In genomic region chr3:182241777-182242556, GRCh38 we compare ENCODE assay signal across 11 cellular contexts.
DNase-seq lines count a peak whose midpoint lies in the region; ATAC-seq and TF ChIP-seq lines count a peak whose summit lies in the region.
"Had no signal": no experiment of that assay in that cellular context is flagged by ENCODE, and none has a peak within 500 bp of the region (broad histone marks: within the 10 kb centered on the region; RNA-seq: fewer than 3 reads in every experiment).

No MANE protein-coding gene starts in this region.

- H3K4me3 ChIP-seq in HEK293 (ENCODE audit: low read depth, low read length), result no peak overlapping the region
- H3K4me3 ChIP-seq in retinal pigment epithelial cell (ENCODE audit: low read length), result peak overlapping the region; percentile 0

- TF ChIP-seq CTCF in HEK293 (tag by site-specific recombination; IDR thresholded peaks at IDR 0.05) (no peak), retinal pigment epithelial cell (conservative IDR thresholded peaks at IDR 0.05; ENCODE audit: low read depth, low read length) (peak; percentile 1)

- H3K27ac Mint-ChIP-seq in activated naive CD8-positive, alpha-beta T cell treated with anti-CD3 and anti-CD28 coated beads, Interleukin-2, amount 50 U/mL, for 24 hours, result no peak overlapping the region
- no peak overlapping the region for H3K27ac Mint-ChIP-seq in activated naive CD4-positive, alpha-beta T cell treated with anti-CD3 and anti-CD28 coated beads, Interleukin-2, amount 50 U/mL, for 72 hours
- H3K27ac Mint-ChIP-seq: activated B cell treated with CpG ODN at 0.5 μM for 24 hours; CD8-positive, alpha-beta T cell had no signal

- no peak for ATAC-seq in HG03135 (IDR thresholded peaks at IDR 0.05; ENCODE audit: unreplicated experiment)
- ATAC-seq in GM19351 (IDR thresholded peaks at IDR 0.05; ENCODE audit: unreplicated experiment), result no peak
- no peak for ATAC-seq in activated naive CD8-positive, alpha-beta T cell treated with anti-CD3 and anti-CD28 coated beads, Interleukin-2, amount 50 U/mL, for 24 hours
- ATAC-seq in activated naive CD4-positive, alpha-beta T cell treated with anti-CD3 and anti-CD28 coated beads, Interleukin-2, amount 50 U/mL, for 72 hours, result no peak
- ATAC-seq: CD8-positive, alpha-beta T cell; HCT116 had no signal

- H3K36me3 ChIP-seq in HEK293 (ENCODE audit: control insufficient read depth in 2 of 2, insufficient read depth in 1 of 2, low read length in 2 of 2), result no peaks in the 10 kb centered on the region

- H3K4me3 Mint-ChIP-seq in activated naive CD8-positive, alpha-beta T cell treated with anti-CD3 and anti-CD28 coated beads, Interleukin-2, amount 50 U/mL, for 24 hours, result no peak overlapping the region
- H3K4me3 Mint-ChIP-seq: activated B cell treated with CpG ODN at 0.5 μM for 24 hours; CD8-positive, alpha-beta T cell had no signal

- no peaks in the 10 kb centered on the region for H3K4me1 Mint-ChIP-seq in activated naive CD8-positive, alpha-beta T cell treated with anti-CD3 and anti-CD28 coated beads, Interleukin-2, amount 50 U/mL, for 24 hours
- H3K4me1 Mint-ChIP-seq: activated B cell treated with CpG ODN at 0.5 μM for 24 hours had no signal

- no peaks in the 10 kb centered on the region for H3K4me1 ChIP-seq in HEK293 (ENCODE audit: control insufficient read depth, insufficient read depth, low read length)

- H3K9me3 ChIP-seq in HEK293 (ENCODE audit: control insufficient read depth, insufficient read depth, low read depth, low read length), result no peaks in the 10 kb centered on the region

- H3K27me3 Mint-ChIP-seq in activated naive CD8-positive, alpha-beta T cell treated with anti-CD3 and anti-CD28 coated beads, Interleukin-2, amount 50 U/mL, for 24 hours, result no peaks in the 10 kb centered on the region
- H3K27me3 Mint-ChIP-seq: activated B cell treated with CpG ODN at 0.5 μM for 24 hours had no signal

- CTCF ChIA-PET in HEK293 (lab: Yijun Ruan, JAX), result interaction anchor here (0.7 to 1.0 kb wide), 2 partner anchors 207 to 443 kb away, joined by 3 read pairs; no protein-coding TSS in a partner anchor

- H3K36me3 Mint-ChIP-seq in activated naive CD8-positive, alpha-beta T cell treated with anti-CD3 and anti-CD28 coated beads, Interleukin-2, amount 50 U/mL, for 24 hours (ENCODE audit: low read depth), result no peaks in the 10 kb centered on the region
- H3K36me3 Mint-ChIP-seq in activated naive CD4-positive, alpha-beta T cell treated with anti-CD3 and anti-CD28 coated beads, Interleukin-2, amount 50 U/mL, for 72 hours, result no peaks in the 10 kb centered on the region
- H3K36me3 Mint-ChIP-seq: CD8-positive, alpha-beta T cell had no signal

- POLR2A ChIA-PET in HEK293 (lab: Yijun Ruan, JAX), result no interaction called here

- peak; percentile 20 for DNase-seq in cerebellar cortex (ENCODE audit: low spot score)
- peak; percentile 23 for DNase-seq in kidney glomerular epithelial cell (lab: John Stamatoyannopoulos, UW)
- peak; percentile 85 for DNase-seq in retinal pigment epithelial cell (ENCODE audit: low read depth)
- no peak for DNase-seq in activated naive CD8-positive, alpha-beta T cell treated with anti-CD3 and anti-CD28 coated beads, Interleukin-2, amount 50 U/mL, for 24 hours
- DNase-seq in activated naive CD4-positive, alpha-beta T cell treated with anti-CD3 and anti-CD28 coated beads, Interleukin-2, amount 50 U/mL, for 72 hours (ENCODE audit: low spot score in 2 of 2), result no peak
- DNase-seq: activated B cell treated with CpG ODN at 0.5 μM for 24 hours; CD8-positive, alpha-beta T cell had no signal

- no peaks in the 10 kb centered on the region for H3K9me3 Mint-ChIP-seq in activated naive CD8-positive, alpha-beta T cell treated with anti-CD3 and anti-CD28 coated beads, Interleukin-2, amount 50 U/mL, for 24 hours
- peaks cover 0 to 4% of the 10 kb centered on the region in 2 donors for H3K9me3 Mint-ChIP-seq in activated naive CD4-positive, alpha-beta T cell treated with anti-CD3 and anti-CD28 coated beads, Interleukin-2, amount 50 U/mL, for 72 hours
- H3K9me3 Mint-ChIP-seq: activated B cell treated with CpG ODN at 0.5 μM for 24 hours; CD8-positive, alpha-beta T cell had no signal

- no peak overlapping the region for H3K27ac ChIP-seq in HEK293 (ENCODE audit: extremely low read depth, low read depth, low read length)

TF ChIP-seq in HEK293, 187 proteins besides CTCF, POLR2A, EP300 and RAD21:
- no peak for TF ChIP-seq ZNF341 (tag by site-specific recombination; IDR thresholded peaks at IDR 0.05; ENCODE audit: low read depth)
- 0 out of 2 replicates have a peak, but pooled peaks have one; percentile 13 for TF ChIP-seq ATF2 (tag by site-specific recombination; IDR thresholded peaks at IDR 0.05; ENCODE audit: low read depth)
- peak; percentile 52; the same call in 1 of the 2 replicates for TF ChIP-seq REST (tag by site-specific recombination; IDR thresholded peaks at IDR 0.05)
- no peak for TF ChIP-seq ZBTB10 (tag by site-specific recombination; IDR thresholded peaks at IDR 0.05)
- peak; percentile 81 for TF ChIP-seq ZNF335 (tag by site-specific recombination; conservative IDR thresholded peaks at IDR 0.05)
- no peak for TF ChIP-seq AEBP2 (tag by site-specific recombination; IDR thresholded peaks at IDR 0.05; ENCODE audit: borderline replicate concordance)

Comparison
In these comparisons a context has a peak if more than half of its experiments do, and no peak if none do; other contexts are left out.
1. DNase-seq: peak in cerebellar cortex (single experiment), kidney glomerular epithelial cell (single experiment) and retinal pigment epithelial cell (single experiment); none in activated naive CD8-positive, alpha-beta T cell treated with anti-CD3 and anti-CD28 coated beads, Interleukin-2, amount 50 U/mL, for 24 hours (single experiment) and activated naive CD4-positive, alpha-beta T cell treated with anti-CD3 and anti-CD28 coated beads, Interleukin-2, amount 50 U/mL, for 72 hours (0 of 2).